ENCODE assay signal across 22 cellular contexts in genomic region chr21:46020581-46020980, GRCh38. TPM values are rescaled to one million over a fixed set of nuclear protein-coding genes. Genes with fewer than 3 reads are reported as not detected.
DNase-seq lines count a peak whose midpoint lies in the region; FAIRE-seq lines count a peak whose summit lies in the region.
"Had no signal": no experiment of that assay in that cellular context is flagged by ENCODE, and none has a peak within 500 bp of the region (broad histone marks: within the 10 kb centered on the region; RNA-seq: fewer than 3 reads in every experiment).

No MANE protein-coding gene starts in this region.

- no peak overlapping the region for H3K4me3 ChIP-seq in rectal smooth muscle tissue (ENCODE audit: low read length)
- H3K4me3 ChIP-seq: BLaER1 treated with 17β-estradiol and CSF1 and Interleukin-3, amounts not matched to agents 10 nM and 100 nM; GM23338 had no signal

- peaks cover 53% of the 10 kb centered on the region for H3K4me1 ChIP-seq in rectal smooth muscle tissue (ENCODE audit: control insufficient read depth, insufficient read depth, low read length)

- no peaks in the 10 kb centered on the region for H3K36me3 ChIP-seq in rectal smooth muscle tissue (ENCODE audit: control insufficient read depth, insufficient read depth, low read length)
- H3K36me3 ChIP-seq: BLaER1 treated with 17β-estradiol and CSF1 and Interleukin-3, amounts not matched to agents 10 nM and 100 nM had no signal

- no peak overlapping the region for H3K9ac ChIP-seq in rectal smooth muscle tissue (ENCODE audit: low read length)
- H3K9ac ChIP-seq: BLaER1 treated with 17β-estradiol and CSF1 and Interleukin-3, amounts not matched to agents 10 nM and 100 nM had no signal

- no peak overlapping the region for H3K4me3 Mint-ChIP-seq in activated naive CD4-positive, alpha-beta T cell treated with anti-CD3 and anti-CD28 coated beads, Interleukin-2, amount 50 U/mL, for 24 hours
- H3K4me3 Mint-ChIP-seq in activated naive CD4-positive, alpha-beta T cell treated with anti-CD3 and anti-CD28 coated beads for 36 hours, result no peak overlapping the region
- H3K4me3 Mint-ChIP-seq: B cell; CD8-positive, alpha-beta T cell; GM23338; HFFc6; IgD-negative memory B cell had no signal

- CTCF ChIA-PET in activated naive CD4-positive, alpha-beta T cell treated with anti-CD3 and anti-CD28 coated beads for 36 hours (lab: Charles Lee), result no interaction called here

- no peaks in the 10 kb centered on the region for H3K4me1 Mint-ChIP-seq in activated naive CD4-positive, alpha-beta T cell treated with anti-CD3 and anti-CD28 coated beads, Interleukin-2, amount 50 U/mL, for 24 hours
- no peaks in the 10 kb centered on the region for H3K4me1 Mint-ChIP-seq in activated naive CD4-positive, alpha-beta T cell treated with anti-CD3 and anti-CD28 coated beads for 36 hours (ENCODE audit: low read depth)
- H3K4me1 Mint-ChIP-seq: B cell, IgD-negative memory B cell had no signal

- peak overlapping the region; percentile 56 for H3K27ac ChIP-seq in rectal smooth muscle tissue (ENCODE audit: low read depth, low read length)
- H3K27ac ChIP-seq: BLaER1 treated with 17β-estradiol and CSF1 and Interleukin-3, amounts not matched to agents 10 nM and 100 nM had no signal

- FAIRE-seq in frontal cortex (lab: Jason Lieb, UNC), result no peak
- FAIRE-seq: GM12891, GM19239, HTR-8/SVneo had no signal

- intact Hi-C loops in activated naive CD4-positive, alpha-beta T cell treated with anti-CD3 and anti-CD28 coated beads for 36 hours (cut with micrococcal nuclease), result no loop called here

- H3K27ac Mint-ChIP-seq in activated naive CD4-positive, alpha-beta T cell treated with anti-CD3 and anti-CD28 coated beads, Interleukin-2, amount 50 U/mL, for 24 hours, result peak overlapping the region; percentile 11
- no peak overlapping the region for H3K27ac Mint-ChIP-seq in activated naive CD4-positive, alpha-beta T cell treated with anti-CD3 and anti-CD28 coated beads for 36 hours
- H3K27ac Mint-ChIP-seq: B cell; CD8-positive, alpha-beta T cell; GM23338; HFFc6; IgD-negative memory B cell had no signal

- H3K36me3 Mint-ChIP-seq in activated naive CD4-positive, alpha-beta T cell treated with anti-CD3 and anti-CD28 coated beads, Interleukin-2, amount 50 U/mL, for 24 hours, result no peaks in the 10 kb centered on the region
- H3K36me3 Mint-ChIP-seq in activated naive CD4-positive, alpha-beta T cell treated with anti-CD3 and anti-CD28 coated beads for 36 hours (ENCODE audit: low read depth), result no peaks in the 10 kb centered on the region
- H3K36me3 Mint-ChIP-seq: CD8-positive, alpha-beta T cell; IgD-negative memory B cell had no signal

- peaks cover 20% of the 10 kb centered on the region for H3K27me3 Mint-ChIP-seq in activated naive CD4-positive, alpha-beta T cell treated with anti-CD3 and anti-CD28 coated beads, Interleukin-2, amount 50 U/mL, for 24 hours
- peaks cover 31% of the 10 kb centered on the region for H3K27me3 Mint-ChIP-seq in activated naive CD4-positive, alpha-beta T cell treated with anti-CD3 and anti-CD28 coated beads for 36 hours (ENCODE audit: low read depth)

- H3K9me3 Mint-ChIP-seq in activated naive CD4-positive, alpha-beta T cell treated with anti-CD3 and anti-CD28 coated beads, Interleukin-2, amount 50 U/mL, for 24 hours, result no peaks in the 10 kb centered on the region
- no peaks in the 10 kb centered on the region for H3K9me3 Mint-ChIP-seq in activated naive CD4-positive, alpha-beta T cell treated with anti-CD3 and anti-CD28 coated beads for 36 hours
- H3K9me3 Mint-ChIP-seq: CD8-positive, alpha-beta T cell; GM23338; HFFc6 had no signal

- H3K27me3 ChIP-seq in rectal smooth muscle tissue (ENCODE audit: control insufficient read depth, insufficient read depth, low read length), result no peaks in the 10 kb centered on the region
- H3K27me3 ChIP-seq: BLaER1 treated with 17β-estradiol and CSF1 and Interleukin-3, amounts not matched to agents 10 nM and 100 nM had no signal

- DNase-seq in activated naive CD4-positive, alpha-beta T cell treated with anti-CD3 and anti-CD28 coated beads for 36 hours, result no peak
- DNase-seq in islet precursor cell (peak; percentile 26), frontal cortex (ENCODE audit: low spot score in 2 of 2) (no peak), NCI-H2196 treated with DMSO at 0.1 percent for 48 hours (lab: John Stamatoyannopoulos, UW; ENCODE audit: unreplicated experiment) (no peak)
- no peak for DNase-seq in activated CD8-positive, alpha-beta memory T cell treated with anti-CD3 and anti-CD28 coated beads, Interleukin-2, amount 50 U/mL, for 48 hours
- DNase-seq: CD8-positive, alpha-beta T cell; COR-L47; DMS 273 treated with DMSO at 0.1 percent for 48 hours; DMS53; DND-41; EL; H7; HFFc6 had no signal

RNA-seq across cellular contexts. Expression of gene COL6A1, which starts 39.0 kb away (rescaled TPM):
- 1 to 10 TPM in 1 of 2 experiments, under 1 TPM in 1; 0.74 to 1.6 TPM for total RNA-seq in activated naive CD4-positive, alpha-beta T cell treated with anti-CD3 and anti-CD28 coated beads for 36 hours
- total RNA-seq in frontal cortex, result 41.6 TPM

Comparison
In these comparisons a context has a peak if more than half of its experiments do, and no peak if none do; other contexts are left out.
1. RNA of gene COL6A1, which starts 39.0 kb away (total RNA-seq): 41.6 TPM in frontal cortex (single experiment); 0.74 to 1.6 TPM in activated naive CD4-positive, alpha-beta T cell treated with anti-CD3 and anti-CD28 coated beads for 36 hours; every median in the first group is over 10 times any median in the second.